In genomic region chr1:210104103-210104502, GRCh38 we compare ENCODE assay signal across 18 cellular contexts.
DNase-seq lines count a peak whose midpoint lies in the region; ATAC-seq and TF ChIP-seq lines count a peak whose summit lies in the region.
"Had no signal": no experiment of that assay in that cellular context is flagged by ENCODE, and none has a peak within 500 bp of the region (broad histone marks: within the 10 kb centered on the region; RNA-seq: fewer than 3 reads in every experiment).

No MANE protein-coding gene starts in this region.

- no peak for ATAC-seq in psoas muscle
- ATAC-seq: HepG2, SK-N-SH treated with all-trans-retinoic acid at 6 μM for 48 hours had no signal

- H3K9me3 Mint-ChIP-seq in activated T-helper 2 cell treated with anti-CD3 and anti-CD28 coated beads, Interferon-gamma antibody, Interleukin-2, Interleukin-4, amounts not matched to agents 10 μg/mL and 5 μg/mL and 100 μg/mL, durations not matched to agents 14 hours and 24 hours and 36 hours, result no peaks in the 10 kb centered on the region

- DNase-seq in NCI-H1694 treated with DMSO at 0.1 percent for 48 hours (lab: John Stamatoyannopoulos, UW) (peak; percentile 53), NCI-H1694 (lab: John Stamatoyannopoulos, UW) (no peak), glomerular visceral epithelial cell (ENCODE audit: extremely low spot score) (peak; percentile 39), mucosa of gallbladder (ENCODE audit: low spot score) (peak; percentile 12), HuH-7.5 (ENCODE audit: low spot score) (no peak), UCSD-AML1 (lab: John Stamatoyannopoulos, UW; ENCODE audit: unreplicated experiment) (no peak), psoas muscle (no peak)
- DNase-seq in activated T-helper 2 cell treated with anti-CD3 and anti-CD28 coated beads, Interferon-gamma antibody, Interleukin-2, Interleukin-4, amounts not matched to agents 10 μg/mL and 5 μg/mL and 100 μg/mL, durations not matched to agents 14 hours and 24 hours and 36 hours (ENCODE audit: low spot score), result no peak
- DNase-seq: CD4-positive, alpha-beta memory T cell; NCI-H1048; NCI-H2107; NCI-H2227 treated with DMSO at 0.1 percent for 48 hours; NCI-H524 treated with DMSO at 0.1 percent for 48 hours; SHP77 had no signal

- H3K9me3 ChIP-seq in psoas muscle, result no peaks in the 10 kb centered on the region

- H3K27ac Mint-ChIP-seq in activated T-helper 2 cell treated with anti-CD3 and anti-CD28 coated beads, Interferon-gamma antibody, Interleukin-2, Interleukin-4, amounts not matched to agents 10 μg/mL and 5 μg/mL and 100 μg/mL, durations not matched to agents 14 hours and 24 hours and 36 hours, result no peak overlapping the region
- H3K27ac Mint-ChIP-seq: CD4-positive, alpha-beta memory T cell had no signal

- intact Hi-C loops in psoas muscle (cut with DNase I), result no loop called here
- intact Hi-C loops in activated T-helper 2 cell treated with anti-CD3 and anti-CD28 coated beads, Interferon-gamma antibody, Interleukin-2, Interleukin-4, amounts not matched to agents 10 μg/mL and 5 μg/mL and 100 μg/mL, durations not matched to agents 14 hours and 24 hours and 36 hours (cut with micrococcal nuclease), result no loop called here

- 73 to 90% (median 81%) methylated on average over 2 of the region's 2 CpGs for WGBS in psoas muscle, 3 donors

- no peaks in the 10 kb centered on the region for H3K27me3 ChIP-seq in psoas muscle (ENCODE audit: insufficient read depth in 3 of 3, low read length in 2 of 3)

- peaks cover 2% of the 10 kb centered on the region for H3K27me3 Mint-ChIP-seq in activated T-helper 2 cell treated with anti-CD3 and anti-CD28 coated beads, Interferon-gamma antibody, Interleukin-2, Interleukin-4, amounts not matched to agents 10 μg/mL and 5 μg/mL and 100 μg/mL, durations not matched to agents 14 hours and 24 hours and 36 hours (ENCODE audit: low read depth)

- H3K36me3 Mint-ChIP-seq in activated T-helper 2 cell treated with anti-CD3 and anti-CD28 coated beads, Interferon-gamma antibody, Interleukin-2, Interleukin-4, amounts not matched to agents 10 μg/mL and 5 μg/mL and 100 μg/mL, durations not matched to agents 14 hours and 24 hours and 36 hours (ENCODE audit: low read depth), result no peaks in the 10 kb centered on the region
- H3K36me3 Mint-ChIP-seq: CD4-positive, alpha-beta memory T cell had no signal

- no peak overlapping the region for H3K27ac ChIP-seq in psoas muscle
- H3K27ac ChIP-seq: 22Rv1, KMS-11 had no signal

- no peak for TF ChIP-seq CTCF in psoas muscle (IDR thresholded peaks at IDR 0.05)

- no peaks in the 10 kb centered on the region for H3K4me1 Mint-ChIP-seq in activated T-helper 2 cell treated with anti-CD3 and anti-CD28 coated beads, Interferon-gamma antibody, Interleukin-2, Interleukin-4, amounts not matched to agents 10 μg/mL and 5 μg/mL and 100 μg/mL, durations not matched to agents 14 hours and 24 hours and 36 hours (ENCODE audit: low read depth)
- H3K4me1 Mint-ChIP-seq: CD4-positive, alpha-beta memory T cell had no signal

- H3K4me1 ChIP-seq in psoas muscle, result no peaks in the 10 kb centered on the region

- H3K36me3 ChIP-seq in psoas muscle (ENCODE audit: insufficient read depth in 1 of 2, low read depth in 1 of 2), result no peaks in the 10 kb centered on the region

- no peak overlapping the region for H3K4me3 Mint-ChIP-seq in activated T-helper 2 cell treated with anti-CD3 and anti-CD28 coated beads, Interferon-gamma antibody, Interleukin-2, Interleukin-4, amounts not matched to agents 10 μg/mL and 5 μg/mL and 100 μg/mL, durations not matched to agents 14 hours and 24 hours and 36 hours (ENCODE audit: low read depth)
- H3K4me3 Mint-ChIP-seq: CD4-positive, alpha-beta memory T cell had no signal

- H3K4me3 ChIP-seq in psoas muscle, result no peak overlapping the region

Comparison
In these comparisons a context has a peak if more than half of its experiments do, and no peak if none do; other contexts are left out.
1. DNase-seq: peak in NCI-H1694 treated with DMSO at 0.1 percent for 48 hours (single experiment), glomerular visceral epithelial cell (single experiment) and mucosa of gallbladder (single experiment); none in NCI-H1694 (single experiment), HuH-7.5 (single experiment), UCSD-AML1 (single experiment), psoas muscle (0 of 2) and activated T-helper 2 cell treated with anti-CD3 and anti-CD28 coated beads, Interferon-gamma antibody, Interleukin-2, Interleukin-4, amounts not matched to agents 10 μg/mL and 5 μg/mL and 100 μg/mL, durations not matched to agents 14 hours and 24 hours and 36 hours (single experiment).